In the genomic region with DNA sequence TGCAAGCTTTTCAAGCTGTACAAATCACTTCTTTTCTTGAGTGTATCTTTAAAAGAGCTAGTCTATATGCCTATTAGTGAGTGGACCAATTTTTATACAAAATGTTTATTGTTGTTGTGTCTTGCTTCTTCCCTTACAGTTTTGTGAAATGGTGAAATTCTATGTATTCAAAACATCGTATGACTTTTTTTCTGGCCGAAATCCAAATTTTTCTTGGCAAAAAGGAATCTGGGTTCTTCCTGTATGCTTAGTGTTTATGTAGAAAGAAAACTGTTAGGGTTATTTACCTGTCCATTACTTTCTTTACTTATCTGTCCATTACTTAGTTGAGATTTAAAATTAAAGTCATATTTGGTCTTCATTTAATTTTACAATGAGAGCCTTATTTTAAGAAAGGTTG, we compare ENCODE assay signal across 13 cellular contexts.
A peak's percentile ranks its signal among the peaks of the same experiment; 100 is the strongest.
DNase-seq lines count a peak whose midpoint lies in the region; ATAC-seq and TF ChIP-seq lines count a peak whose summit lies in the region.
"Had no signal": no experiment of that assay in that cellular context is flagged by ENCODE, and none has a peak within 500 bp of the region (broad histone marks: within the 10 kb centered on the region; RNA-seq: fewer than 3 reads in every experiment).

No MANE protein-coding gene starts in this region.

- H3K36me3 ChIP-seq in body of pancreas (replicated peaks in 1 of 2; ENCODE audit: insufficient read depth in 1 of 2, low read depth in 2 of 2), result no peaks in the 10 kb centered on the region
- H3K36me3 ChIP-seq: BE2C had no signal

- intact Hi-C loops in body of pancreas (cut with DNase I), result no loop called here

- no peak for ATAC-seq in HG03521 (IDR thresholded peaks at IDR 0.05; ENCODE audit: unreplicated experiment)
- ATAC-seq in body of pancreas, result no peak
- ATAC-seq: A549; CD8-positive, alpha-beta T cell; GM12878; GM23338 had no signal

- no peaks in the 10 kb centered on the region for H3K4me1 ChIP-seq in body of pancreas
- H3K4me1 ChIP-seq: A549, BE2C, Caco-2 had no signal

- H3K27me3 ChIP-seq in body of pancreas, result no peaks in the 10 kb centered on the region
- H3K27me3 ChIP-seq: BE2C had no signal

- WGBS in body of pancreas, 2 donors, result 50 to 51% methylated on average over 2 of the region's 2 CpGs

- no peak overlapping the region for H3K4me3 ChIP-seq in choroid plexus epithelial cell (ENCODE audit: low read depth, low read length)
- H3K4me3 ChIP-seq in fibroblast of pulmonary artery (replicated peaks; ENCODE audit: low read depth, low read length), result no peak overlapping the region
- no peak overlapping the region for H3K4me3 ChIP-seq in body of pancreas
- H3K4me3 ChIP-seq: A549, GM12878, GM23338 had no signal

- no peaks in the 10 kb centered on the region for H3K9me3 ChIP-seq in body of pancreas
- H3K9me3 ChIP-seq: A549, BE2C, Caco-2 had no signal

- no peak for TF ChIP-seq POLR2A in body of pancreas (IDR thresholded peaks at IDR 0.05)

- no peak overlapping the region for H3K27ac ChIP-seq in body of pancreas
- H3K27ac ChIP-seq: A549 had no signal

- DNase-seq in NCI-H69 (lab: John Stamatoyannopoulos, UW) (peak; percentile 32), choroid plexus epithelial cell (ENCODE audit: low read depth) (peak; percentile 55), fibroblast of pulmonary artery (ENCODE audit: low read depth) (peak; percentile 49), body of pancreas (no peak)
- DNase-seq in activated CD4-positive, alpha-beta T cell treated with anti-CD3 and anti-CD28 coated beads for 4 hours, result no peak
- DNase-seq: Caco-2; CD8-positive, alpha-beta T cell; H7 had no signal

- TF ChIP-seq CTCF in choroid plexus epithelial cell (conservative IDR thresholded peaks at IDR 0.05; ENCODE audit: low read depth, low read length) (no peak), fibroblast of pulmonary artery (IDR thresholded peaks at IDR 0.05; ENCODE audit: low read length, missing control alignments) (no peak), body of pancreas (IDR thresholded peaks at IDR 0.05) (no peak)

Comparison
In these comparisons a context has a peak if more than half of its experiments do, and no peak if none do; other contexts are left out.
1. DNase-seq: peak in NCI-H69 (single experiment), choroid plexus epithelial cell (single experiment) and fibroblast of pulmonary artery (single experiment); none in activated CD4-positive, alpha-beta T cell treated with anti-CD3 and anti-CD28 coated beads for 4 hours (0 of 2) and body of pancreas (0 of 4).